ENCODE assay signal across 6 cellular contexts in the genomic region with DNA sequence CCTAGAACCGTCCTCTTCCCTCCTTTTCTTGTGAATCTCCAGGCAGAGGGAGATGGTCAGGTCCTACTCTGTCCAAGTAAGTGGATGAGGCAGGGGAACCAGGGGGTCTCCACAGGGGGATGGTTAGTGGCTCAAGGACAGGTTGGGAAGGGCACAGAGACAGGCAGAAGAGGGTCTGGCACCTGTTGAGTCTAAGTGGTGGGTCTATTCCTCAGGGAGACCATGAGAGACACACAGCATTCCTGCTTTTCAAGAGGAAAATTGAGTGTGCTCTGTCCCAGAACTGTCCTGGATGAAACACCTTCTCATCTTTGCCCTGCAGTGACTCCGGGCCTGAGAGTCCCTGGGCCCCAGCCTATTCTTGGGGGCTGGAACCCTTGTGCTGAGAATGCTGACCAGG.
"Had no signal": no experiment of that assay in that cellular context is flagged by ENCODE, and none has a peak within 500 bp of the region (broad histone marks: within the 10 kb centered on the region; RNA-seq: fewer than 3 reads in every experiment).

No MANE protein-coding gene starts in this region.

- ATAC-seq: GM23338, HepG2 had no signal

- H3K4me3 Mint-ChIP-seq: GM23338, H9, IgD-negative memory B cell had no signal

- DNase-seq: H9, HCEC 1CT had no signal

- H3K4me3 ChIP-seq: GM23338 had no signal

- H3K4me1 Mint-ChIP-seq: GM23338, IgD-negative memory B cell had no signal

- H3K27me3 Mint-ChIP-seq: IgD-negative memory B cell had no signal

- H3K27ac ChIP-seq: HL-60 had no signal

- H3K27ac Mint-ChIP-seq: GM23338, H9 had no signal
